In the genomic region with DNA sequence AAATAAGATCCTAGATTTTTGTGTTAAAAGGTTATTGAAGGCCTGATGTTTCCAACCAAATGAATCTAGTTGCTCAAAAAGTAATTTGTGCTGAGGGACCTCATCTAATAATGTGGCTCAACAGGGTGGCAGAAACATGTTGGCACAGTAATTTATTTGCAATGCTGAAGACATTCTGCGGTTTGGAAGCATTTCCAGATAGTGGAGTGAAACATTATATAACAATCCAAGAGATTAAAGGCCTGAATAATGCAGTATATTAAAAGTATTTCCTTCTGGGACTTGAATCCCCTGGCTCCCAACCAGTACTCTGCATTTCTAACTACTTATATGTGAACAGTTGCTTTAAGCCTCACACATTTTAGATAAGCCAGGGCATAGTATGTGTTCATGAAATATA, we compare ENCODE assay signal across 17 cellular contexts. TPM values are rescaled to one million over a fixed set of nuclear protein-coding genes. Genes with fewer than 3 reads are reported as not detected.
DNase-seq lines count a peak whose midpoint lies in the region; ATAC-seq and TF ChIP-seq lines count a peak whose summit lies in the region.
"Had no signal": no experiment of that assay in that cellular context is flagged by ENCODE, and none has a peak within 500 bp of the region (broad histone marks: within the 10 kb centered on the region; RNA-seq: fewer than 3 reads in every experiment).

No MANE protein-coding gene starts in this region.

- H3K4me1 ChIP-seq in mammary epithelial cell (ENCODE audit: insufficient read depth, low read length): peaks cover 27% of the 10 kb centered on the region
- H3K4me1 ChIP-seq in lower lobe of right lung: no peaks in the 10 kb centered on the region
- H3K4me1 ChIP-seq: BLaER1 treated with 17β-estradiol and CSF1 and Interleukin-3, amounts not matched to agents 10 nM and 100 nM had no signal

- no peak overlapping the region for H3K4me3 ChIP-seq in AG10803 (ENCODE audit: low read length)
- no peak overlapping the region for H3K4me3 ChIP-seq in mammary epithelial cell (replicated peaks in 1 of 3; ENCODE audit: insufficient read depth in 1 of 3, low read depth in 2 of 3, low read length in 3 of 3)
- no peak overlapping the region for H3K4me3 ChIP-seq in lower lobe of right lung
- H3K4me3 ChIP-seq: BLaER1 treated with 17β-estradiol and CSF1 and Interleukin-3, amounts not matched to agents 10 nM and 100 nM had no signal

- H3K4me2 ChIP-seq in mammary epithelial cell (ENCODE audit: insufficient read depth, low read depth, low read length): peak overlapping the region; percentile 52
- H3K4me2 ChIP-seq: BLaER1 treated with 17β-estradiol and CSF1 and Interleukin-3, amounts not matched to agents 10 nM and 100 nM had no signal

- intact Hi-C loops in mammary epithelial cell (cut with micrococcal nuclease) (no loop called here), lower lobe of right lung (cut with DNase I) (no loop called here)

- BruUV-seq in mammary epithelial cell (replicated peaks; lab: Mats Ljungman, UMichigan): no TSS peak

- CTCF ChIA-PET in mammary epithelial cell (lab: Charles Lee; ENCODE audit: low non-redundant PET): no interaction called here

- 0% methylated on average over 1 of the region's 1 CpG for WGBS in mammary epithelial cell (ENCODE audit: low coverage, missing lambda C conversion rate)

- no peak for TF ChIP-seq CTCF in AG10803 (conservative IDR thresholded peaks at IDR 0.05; ENCODE audit: low read length)
- no peak for TF ChIP-seq CTCF in mammary epithelial cell (conservative IDR thresholded peaks at IDR 0.05 in 1 of 2, IDR thresholded peaks at IDR 0.05 in 1 of 2; ENCODE audit: extremely low read depth in 1 of 2, insufficient read depth in 1 of 2, low read depth in 1 of 2, low read length in 2 of 2)
- no peak for TF ChIP-seq CTCF in lower lobe of right lung (IDR thresholded peaks at IDR 0.05)

- in situ Hi-C loops in mammary epithelial cell (cut with MboI; ENCODE audit: low sequenced_read_pairs in 2 of 2): no loop called here

- H3K9ac ChIP-seq in mammary epithelial cell (ENCODE audit: insufficient read depth, low read length): no peak overlapping the region
- H3K9ac ChIP-seq: BLaER1 treated with 17β-estradiol and CSF1 and Interleukin-3, amounts not matched to agents 10 nM and 100 nM had no signal

- no peaks in the 10 kb centered on the region for H4K20me1 ChIP-seq in mammary epithelial cell (ENCODE audit: insufficient read depth, low read length)
- H4K20me1 ChIP-seq: BLaER1 treated with 17β-estradiol and CSF1 and Interleukin-3, amounts not matched to agents 10 nM and 100 nM had no signal

- H3K27ac ChIP-seq in mammary epithelial cell (ENCODE audit: insufficient read depth, low read depth, low read length) (peak overlapping the region; percentile 28), lower lobe of right lung (no peak overlapping the region), caudate nucleus (ENCODE audit: low read depth, low read length) (no peak overlapping the region)
- H3K27ac ChIP-seq: BLaER1 treated with 17β-estradiol and CSF1 and Interleukin-3, amounts not matched to agents 10 nM and 100 nM had no signal

- H3K79me2 ChIP-seq in mammary epithelial cell (ENCODE audit: insufficient read depth, low read length): no peaks in the 10 kb centered on the region

- H3K36me3 ChIP-seq in mammary epithelial cell (ENCODE audit: insufficient read depth, low read length) (no peaks in the 10 kb centered on the region), lower lobe of right lung (no peaks in the 10 kb centered on the region)
- H3K36me3 ChIP-seq: BLaER1 treated with 17β-estradiol and CSF1 and Interleukin-3, amounts not matched to agents 10 nM and 100 nM had no signal

- H3K27me3 ChIP-seq in mammary epithelial cell (ENCODE audit: insufficient read depth, low read length) (no peaks in the 10 kb centered on the region), lower lobe of right lung (ENCODE audit: low read depth) (no peaks in the 10 kb centered on the region)
- H3K27me3 ChIP-seq: BLaER1 treated with 17β-estradiol and CSF1 and Interleukin-3, amounts not matched to agents 10 nM and 100 nM had no signal

- peak; percentile 75 for DNase-seq in AG10803 (ENCODE audit: low read depth)
- peak; percentile 84 for DNase-seq in LHCN-M2 (ENCODE audit: low read depth)
- peak; percentile 74 for DNase-seq in mammary epithelial cell
- no peak for DNase-seq in lower lobe of right lung
- DNase-seq in SK-N-DZ (ENCODE audit: low spot score): no peak
- no peak for DNase-seq in caudate nucleus (lab: John Stamatoyannopoulos, UW)
- DNase-seq in DMS79 (lab: John Stamatoyannopoulos, UW): no peak
- DNase-seq: activated naive CD4-positive, alpha-beta T cell treated with anti-CD3 and anti-CD28 coated beads, Interleukin-2, amount 10 ng/mL, durations not matched to agents 7 days and 5 days; cortex of kidney; NCI-H1092; NCI-H510A; SHP77; stimulated activated CD4-positive, alpha-beta T cell treated with anti-CD3 and anti-CD28 coated beads, Interleukin-2, amount 100 ng/mL, for 24 hours had no signal

- ATAC-seq in lower lobe of right lung (peak; percentile 70 to 89), GM19452 (IDR thresholded peaks at IDR 0.05; ENCODE audit: unreplicated experiment) (no peak)
- ATAC-seq: HCT116 had no signal

- H3K9me3 ChIP-seq in mammary epithelial cell (replicated peaks; ENCODE audit: insufficient read depth, low read length) (no peaks in the 10 kb centered on the region), lower lobe of right lung (no peaks in the 10 kb centered on the region)
- H3K9me3 ChIP-seq: BLaER1 treated with 17β-estradiol and CSF1 and Interleukin-3, amounts not matched to agents 10 nM and 100 nM had no signal

- dilution Hi-C loops in mammary epithelial cell (cut with HindIII; ENCODE audit: low sequenced_read_pairs): no loop called here

- H2AFZ ChIP-seq in mammary epithelial cell (ENCODE audit: low read depth, low read length): no peak overlapping the region

RNA-seq across cellular contexts. Expression of gene ALDH1A1, which starts 25.9 kb away (rescaled TPM):
- total RNA-seq in LHCN-M2 (2014; rRNA removed) (155 and 163 TPM in 2 replicates), mammary epithelial cell (under 1 TPM in 1 of 2 donors, not detected in 1; 0.33 TPM), lower lobe of right lung (238 TPM)
- 28.8 TPM for polyA plus RNA-seq in LHCN-M2 (2012)
- 0.22 TPM for polyA plus RNA-seq in mammary epithelial cell
- not detected for polyA minus RNA-seq in mammary epithelial cell
- polyA plus RNA-seq in SK-N-DZ (2014; cell fraction: cytosol; rRNA removed): 0.49 TPM in 1 of 2 replicates, not detected in the other
- polyA plus RNA-seq in SK-N-DZ (2014; cell fraction: nucleus; rRNA removed): not detected in 2 replicates
- total RNA-seq: activated CD8-positive, alpha-beta memory T cell treated with anti-CD3 and anti-CD28 coated beads for 36 hours had no signal

Comparison
In these comparisons a context has a peak if more than half of its experiments do, and no peak if none do; other contexts are left out.
1. DNase-seq: peak in AG10803 (single experiment), LHCN-M2 (single experiment) and mammary epithelial cell (single experiment); none in lower lobe of right lung (single experiment), SK-N-DZ (single experiment), caudate nucleus (0 of 61) and DMS79 (single experiment).
2. RNA of gene ALDH1A1, which starts 25.9 kb away (total RNA-seq): 238 TPM in lower lobe of right lung (single experiment) and 155 to 163 TPM in LHCN-M2; 0.33 TPM in mammary epithelial cell; every median in the first group is over 100 times any median in the second.